In genomic region chr11:73521621-73522020, GRCh38 we compare ENCODE assay signal across 11 cellular contexts.
A peak's percentile ranks its signal among the peaks of the same experiment; 100 is the strongest.
DNase-seq lines count a peak whose midpoint lies in the region; ATAC-seq and TF ChIP-seq lines count a peak whose summit lies in the region.
"Had no signal": no experiment of that assay in that cellular context is flagged by ENCODE, and none has a peak within 500 bp of the region (broad histone marks: within the 10 kb centered on the region; RNA-seq: fewer than 3 reads in every experiment).

No MANE protein-coding gene starts in this region.

- no peak overlapping the region for H2AFZ ChIP-seq in smooth muscle cell (ENCODE audit: low read depth)

- peaks cover 91% of the 10 kb centered on the region for H4K20me1 ChIP-seq in smooth muscle cell (ENCODE audit: low read depth)

- peak overlapping the region; percentile 57 for H3K4me2 ChIP-seq in smooth muscle cell

- H3K9me3 ChIP-seq in smooth muscle cell (replicated peaks; ENCODE audit: low read depth), result no peaks in the 10 kb centered on the region
- H3K9me3 ChIP-seq: neutrophil had no signal

- H3K4me1 ChIP-seq in smooth muscle cell (ENCODE audit: low read depth), result peaks cover 15% of the 10 kb centered on the region

- no peak overlapping the region for H3K9ac ChIP-seq in smooth muscle cell (ENCODE audit: low read depth)

- ATAC-seq in sciatic nerve (no peak), left colon (no peak)

- DNase-seq in activated CD4-positive, alpha-beta T cell treated with anti-CD3 and anti-CD28 coated beads for 48 hours, result peak; percentile 20
- DNase-seq in activated CD4-positive, alpha-beta T cell treated with anti-CD3 and anti-CD28 coated beads, Interleukin-2, amount 50 U/mL, for 48 hours, result no peak
- DNase-seq in NB4 (ENCODE audit: low read depth) (peak; percentile 59), astrocyte of the cerebellum (ENCODE audit: low read depth) (peak; percentile 33), smooth muscle cell (lab: John Stamatoyannopoulos, UW; ENCODE audit: unreplicated experiment) (no peak), NCI-H526 (lab: John Stamatoyannopoulos, UW) (no peak), sciatic nerve (ENCODE audit: low spot score) (no peak), left colon (no peak)
- DNase-seq: activated effector memory CD4-positive, alpha-beta T cell treated with Interleukin-2 at 50 U/mL for 16 hours; NCI-H82 had no signal

- H3F3A ChIP-seq in smooth muscle cell (ENCODE audit: low read depth), result no peaks in the 10 kb centered on the region

- peak overlapping the region; percentile 40 for H3K27ac ChIP-seq in smooth muscle cell (ENCODE audit: low read depth)
- H3K27ac ChIP-seq: neutrophil had no signal

- no peaks in the 10 kb centered on the region for H3K36me3 ChIP-seq in smooth muscle cell (ENCODE audit: low read depth)
- H3K36me3 ChIP-seq: neutrophil had no signal

- no peak for TF ChIP-seq CTCF in NB4 (IDR thresholded peaks at IDR 0.05; ENCODE audit: low read depth, low read length)
- TF ChIP-seq CTCF in astrocyte of the cerebellum (IDR thresholded peaks at IDR 0.05; ENCODE audit: low read depth, low read length, missing control alignments), result no peak
- no peak for TF ChIP-seq CTCF in smooth muscle cell (IDR thresholded peaks at IDR 0.05; ENCODE audit: borderline replicate concordance, insufficient read depth, poor library complexity, severe bottlenecking)

- H3K79me2 ChIP-seq in smooth muscle cell (ENCODE audit: low read depth), result peaks cover 49% of the 10 kb centered on the region

- intact Hi-C loops in sciatic nerve (cut with DNase I), result no loop called here
- intact Hi-C loops in left colon (cut with DNase I, micrococcal nuclease), result no loop called here

- no peaks in the 10 kb centered on the region for H3K27me3 ChIP-seq in smooth muscle cell (ENCODE audit: low read depth)
- H3K27me3 ChIP-seq: neutrophil had no signal

- H3K4me3 ChIP-seq in NB4 (ENCODE audit: low read depth, low read length), result no peak overlapping the region
- no peak overlapping the region for H3K4me3 ChIP-seq in astrocyte of the cerebellum (ENCODE audit: low read depth, low read length)
- H3K4me3 ChIP-seq in smooth muscle cell, result no peak overlapping the region

- in situ Hi-C loops in astrocyte of the cerebellum (cut with HindIII; ENCODE audit: low sequenced_read_pairs), result no loop called here

- no peak for TF ChIP-seq POLR2A in NB4 (IDR thresholded peaks at IDR 0.05; ENCODE audit: extremely low read depth, insufficient read length)

- WGBS in smooth muscle cell (ENCODE audit: low lambda C conversion rate), result 0% methylated on average over 1 of the region's 1 CpG

Comparison
In these comparisons a context has a peak if more than half of its experiments do, and no peak if none do; other contexts are left out.
1. DNase-seq: peak in activated CD4-positive, alpha-beta T cell treated with anti-CD3 and anti-CD28 coated beads for 48 hours (single experiment), NB4 (single experiment) and astrocyte of the cerebellum (single experiment); none in activated CD4-positive, alpha-beta T cell treated with anti-CD3 and anti-CD28 coated beads, Interleukin-2, amount 50 U/mL, for 48 hours (0 of 2), smooth muscle cell (single experiment), NCI-H526 (0 of 2), sciatic nerve (single experiment) and left colon (0 of 2).